16 cellular contexts compared by ENCODE assay signal in genomic region chr15:52042051-52042851, GRCh38. TPM values are rescaled to one million over a fixed set of nuclear protein-coding genes. Genes with fewer than 3 reads are reported as not detected.
DNase-seq lines count a peak whose midpoint lies in the region; ATAC-seq and TF ChIP-seq lines count a peak whose summit lies in the region.
"Had no signal": no experiment of that assay in that cellular context is flagged by ENCODE, and none has a peak within 500 bp of the region (broad histone marks: within the 10 kb centered on the region; RNA-seq: fewer than 3 reads in every experiment).

No MANE protein-coding gene starts in this region.

- H3K27ac Mint-ChIP-seq in HFFc6: peak overlapping the region; percentile 32
- peak overlapping the region; percentile 40 for H3K27ac Mint-ChIP-seq in endodermal cell
- H3K27ac Mint-ChIP-seq: activated naive CD4-positive, alpha-beta T cell treated with anti-CD3 and anti-CD28 coated beads, Interleukin-2, amount 10 ng/mL, durations not matched to agents 7 days and 5 days had no signal

- H3K27ac ChIP-seq in endodermal cell (ENCODE audit: low read depth, low read length): no peak overlapping the region
- H3K27ac ChIP-seq: neutrophil, skin epidermis had no signal

- H3K4me3 ChIP-seq in endodermal cell (ENCODE audit: low read length): no peak overlapping the region
- H3K4me3 ChIP-seq: lung, skin epidermis had no signal

- ATAC-seq in GM18873 (IDR thresholded peaks at IDR 0.05; ENCODE audit: low FRiP score, unreplicated experiment): no peak
- ATAC-seq: Right ventricle myocardium inferior had no signal

- in situ Hi-C loops in KBM-7 (cut with MboI; ENCODE audit: low pct_unique_long_range_greater_than_20kb, low sequenced_read_pairs): no loop called here

- H3K9ac ChIP-seq in endodermal cell (ENCODE audit: extremely low read depth, low read length, poor library complexity, severe bottlenecking): no peak overlapping the region

- peaks cover 15% of the 10 kb centered on the region for H3K4me1 ChIP-seq in endodermal cell (ENCODE audit: control insufficient read depth, insufficient read depth, low read length)

- TF ChIP-seq CTCF in HFFc6 (IDR thresholded peaks at IDR 0.05) (no peak), endodermal cell (conservative IDR thresholded peaks at IDR 0.05) (no peak)

- H3K9me3 Mint-ChIP-seq in HFFc6 (no peaks in the 10 kb centered on the region), endodermal cell (no peaks in the 10 kb centered on the region)
- H3K9me3 Mint-ChIP-seq: activated naive CD4-positive, alpha-beta T cell treated with anti-CD3 and anti-CD28 coated beads, Interleukin-2, amount 10 ng/mL, durations not matched to agents 7 days and 5 days; H9 had no signal

- WGBS in endodermal cell (ENCODE audit: insufficient coverage in 1 of 2, insufficient read length in 1 of 2), 2 experiments: 93 to 100% methylated on average over 5 to 6 of the region's 6 CpGs

- peaks cover 25% of the 10 kb centered on the region for H3K36me3 Mint-ChIP-seq in HFFc6 (ENCODE audit: low read depth)
- peaks cover 15% of the 10 kb centered on the region for H3K36me3 Mint-ChIP-seq in endodermal cell (ENCODE audit: low read depth)

- H3K27me3 ChIP-seq in endodermal cell (ENCODE audit: control insufficient read depth, insufficient read depth, low read length, poor library complexity, severe bottlenecking): no peaks in the 10 kb centered on the region
- H3K27me3 ChIP-seq: neutrophil had no signal

- no peaks in the 10 kb centered on the region for H3K27me3 Mint-ChIP-seq in HFFc6 (ENCODE audit: insufficient read depth)
- no peaks in the 10 kb centered on the region for H3K27me3 Mint-ChIP-seq in endodermal cell (ENCODE audit: insufficient read depth)
- H3K27me3 Mint-ChIP-seq: activated naive CD4-positive, alpha-beta T cell treated with anti-CD3 and anti-CD28 coated beads, Interleukin-2, amount 10 ng/mL, durations not matched to agents 7 days and 5 days had no signal

- H3K9me3 ChIP-seq in endodermal cell (ENCODE audit: control insufficient read depth, low read length): no peaks in the 10 kb centered on the region
- H3K9me3 ChIP-seq: neutrophil had no signal

- DNase-seq in HFFc6 (no peak), OCI-M1 (lab: John Stamatoyannopoulos, UW) (peak; percentile 20), endodermal cell (no peak), putamen (ENCODE audit: low spot score) (peak; percentile 42), T-helper 1 cell (no peak), SHP77 (lab: John Stamatoyannopoulos, UW) (no peak), KBM-7 (no peak)
- DNase-seq: activated naive CD4-positive, alpha-beta T cell treated with anti-CD3 and anti-CD28 coated beads, Interleukin-2, amount 10 ng/mL, durations not matched to agents 7 days and 5 days; COR-L47; H9; NCI-H2081 treated with DMSO at 0.1 percent for 48 hours had no signal

- peaks cover 16% of the 10 kb centered on the region for H3K36me3 ChIP-seq in endodermal cell (ENCODE audit: control insufficient read depth, insufficient read depth, low read length)
- H3K36me3 ChIP-seq: neutrophil had no signal

- peaks cover 64% of the 10 kb centered on the region for H3K4me1 Mint-ChIP-seq in HFFc6 (ENCODE audit: low read depth)
- peaks cover 40% of the 10 kb centered on the region for H3K4me1 Mint-ChIP-seq in endodermal cell

- no peak overlapping the region for H3K4me3 Mint-ChIP-seq in HFFc6
- H3K4me3 Mint-ChIP-seq in endodermal cell: no peak overlapping the region
- H3K4me3 Mint-ChIP-seq: activated naive CD4-positive, alpha-beta T cell treated with anti-CD3 and anti-CD28 coated beads, Interleukin-2, amount 10 ng/mL, durations not matched to agents 7 days and 5 days; H9 had no signal

RNA-seq across cellular contexts. Expression of gene MAPK6, which starts 23.2 kb away (rescaled TPM):
- 10 to 100 TPM; 43.0 to 61.9 (median 54.6) TPM for total RNA-seq in HFFc6 (2021; fragmentation: NEBNext Ultra II Directional; extraction: Animal tissue kit (Norgen Biotek cat#: 25700))
- 10 to 100 TPM; 80.2 to 81.6 TPM for total RNA-seq in endodermal cell
- 81.4 TPM for polyA plus RNA-seq in endodermal cell (2013, experiment 1 of 2)
- 81.6 TPM for polyA plus RNA-seq in endodermal cell (2013, experiment 2 of 2)

Comparison
In these comparisons a context has a peak if more than half of its experiments do, and no peak if none do; other contexts are left out.
1. DNase-seq: peak in OCI-M1 (single experiment) and putamen (single experiment); none in HFFc6 (single experiment), endodermal cell (single experiment), T-helper 1 cell (0 of 5), SHP77 (0 of 2) and KBM-7 (single experiment).